In genomic region chr18:44715245-44715644, GRCh38 we compare ENCODE assay signal across 11 cellular contexts. TPM values are rescaled to one million over a fixed set of nuclear protein-coding genes. Genes with fewer than 3 reads are reported as not detected.
DNase-seq lines count a peak whose midpoint lies in the region; ATAC-seq and TF ChIP-seq lines count a peak whose summit lies in the region.
"Had no signal": no experiment of that assay in that cellular context is flagged by ENCODE, and none has a peak within 500 bp of the region (broad histone marks: within the 10 kb centered on the region; RNA-seq: fewer than 3 reads in every experiment).

No MANE protein-coding gene starts in this region.

- H3K36me3 Mint-ChIP-seq in MCF 10A (ENCODE audit: insufficient read depth, unreplicated experiment), result peaks cover 7% of the 10 kb centered on the region

- no peak overlapping the region for H3K4me3 Mint-ChIP-seq in MCF 10A (ENCODE audit: unreplicated experiment)

- H3K4me1 ChIP-seq in breast epithelium (no peaks in the 10 kb centered on the region), mucosa of descending colon (ENCODE audit: low read depth) (peaks cover 4% of the 10 kb centered on the region), uterus (peaks cover 0 to 10% of the 10 kb centered on the region in 2 donors)

- H3K36me3 ChIP-seq in breast epithelium, result no peaks in the 10 kb centered on the region
- H3K36me3 ChIP-seq in mucosa of descending colon (ENCODE audit: low read depth), result no peaks in the 10 kb centered on the region
- H3K36me3 ChIP-seq in uterus, result no peaks in the 10 kb centered on the region

- H3K27ac ChIP-seq in breast epithelium, result peak overlapping the region; percentile 71 to 84
- H3K27ac ChIP-seq in uterus, result peak overlapping the region; percentile 79 to 86
- H3K27ac ChIP-seq: BLaER1 treated with 17β-estradiol and CSF1 and Interleukin-3, amounts not matched to agents 10 nM and 100 nM had no signal

- H3K9me3 Mint-ChIP-seq in MCF 10A (ENCODE audit: unreplicated experiment), result no peaks in the 10 kb centered on the region

- CTCF ChIA-PET in MCF 10A (lab: Yijun Ruan, JAX), result interaction anchor here (0.6 to 1.4 kb wide), 4 partner anchors 9 to 996 kb away, joined by 3 to 4 read pairs (median 4); no protein-coding TSS in a partner anchor

- in situ Hi-C loops in KBM-7 (cut with MboI; ENCODE audit: low pct_unique_long_range_greater_than_20kb, low sequenced_read_pairs), result no loop called here

- BruUV-seq in MCF 10A (replicated peaks; lab: Mats Ljungman, UMichigan), result no TSS peak

- POLR2A ChIA-PET in MCF 10A (lab: Yijun Ruan, JAX), result no interaction called here

- H3K9me3 ChIP-seq in breast epithelium (no peaks in the 10 kb centered on the region), mucosa of descending colon (no peaks in the 10 kb centered on the region), uterus (no peaks in the 10 kb centered on the region)

- peak; percentile 47 for ATAC-seq in mucosa of descending colon
- ATAC-seq in GM18858 (IDR thresholded peaks at IDR 0.05; ENCODE audit: unreplicated experiment), result no peak

- DNase-seq in breast epithelium (ENCODE audit: low spot score in 2 of 2), result peak in 1 of 2 donors; percentile 69
- DNase-seq in MCF 10A (ENCODE audit: unreplicated experiment), result no peak
- peak; percentile 92 for DNase-seq in epithelial cell of proximal tubule (ENCODE audit: low read depth)
- no peak for DNase-seq in mucosa of descending colon
- peak; percentile 71 to 79 for DNase-seq in uterus
- no peak for DNase-seq in KBM-7
- DNase-seq in COLO829 (ENCODE audit: low spot score), result no peak
- DNase-seq: naive B cell, NCI-H2029 had no signal

- peaks cover 19% of the 10 kb centered on the region for H3K4me1 Mint-ChIP-seq in MCF 10A (ENCODE audit: insufficient read depth, unreplicated experiment)

- intact Hi-C loops in breast epithelium (cut with DNase I; ENCODE audit: low total_unique reads), result no loop called here
- intact Hi-C loops in MCF 10A (cut with micrococcal nuclease), result no loop called here
- intact Hi-C loops in mucosa of descending colon (cut with DNase I, micrococcal nuclease), result no loop called here
- intact Hi-C loops in uterus (cut with DNase I; ENCODE audit: low total_unique reads), result no loop called here

- TF ChIP-seq POLR2A in breast epithelium (IDR thresholded peaks at IDR 0.05), result no peak
- no peak for TF ChIP-seq POLR2A in uterus (IDR thresholded peaks at IDR 0.05)

- no peaks in the 10 kb centered on the region for H3K27me3 ChIP-seq in breast epithelium
- H3K27me3 ChIP-seq in uterus, result no peaks in the 10 kb centered on the region

- H3K27ac Mint-ChIP-seq in MCF 10A (ENCODE audit: low read depth, unreplicated experiment), result no peak overlapping the region

- H3K4me3 ChIP-seq in breast epithelium (no peak overlapping the region), epithelial cell of proximal tubule (ENCODE audit: low read depth, low read length) (no peak overlapping the region), mucosa of descending colon (no peak overlapping the region), uterus (no peak overlapping the region)
- H3K4me3 ChIP-seq: BLaER1 treated with 17β-estradiol and CSF1 and Interleukin-3, amounts not matched to agents 10 nM and 100 nM had no signal

- TF ChIP-seq CTCF in breast epithelium (IDR thresholded peaks at IDR 0.05), result no peak
- no peak for TF ChIP-seq CTCF in MCF 10A (IDR thresholded peaks at IDR 0.05; ENCODE audit: unreplicated experiment)
- no peak for TF ChIP-seq CTCF in epithelial cell of proximal tubule (conservative IDR thresholded peaks at IDR 0.05; ENCODE audit: low read depth, low read length)
- TF ChIP-seq CTCF in mucosa of descending colon (IDR thresholded peaks at IDR 0.05), result no peak
- no peak for TF ChIP-seq CTCF in uterus (IDR thresholded peaks at IDR 0.05)

- no peaks in the 10 kb centered on the region for H3K27me3 Mint-ChIP-seq in MCF 10A (ENCODE audit: insufficient read depth, unreplicated experiment)
- H3K27me3 Mint-ChIP-seq: naive B cell had no signal

RNA-seq across cellular contexts. Expression of gene SETBP1, which starts 34.6 kb away (rescaled TPM):
- total RNA-seq in breast epithelium (10 to 100 TPM; 26.2 to 40.1 (median 37.0) TPM), MCF 10A (2022) (4.8 and 4.9 TPM in 2 replicates), epithelial cell of proximal tubule (0.65 and 2.4 TPM in 2 replicates), mucosa of descending colon (10 to 100 TPM; 15.0 to 97.2 (median 17.8) TPM), uterus (10 to 100 TPM; 16.8 to 74.0 (median 36.9) TPM)

Comparison
In these comparisons a context has a peak if more than half of its experiments do, and no peak if none do; other contexts are left out.
1. DNase-seq: peak in epithelial cell of proximal tubule (single experiment) and uterus (2 of 2); none in MCF 10A (single experiment), mucosa of descending colon (0 of 3), KBM-7 (single experiment) and COLO829 (single experiment).